8 cellular contexts compared by ENCODE assay signal in the genomic region with DNA sequence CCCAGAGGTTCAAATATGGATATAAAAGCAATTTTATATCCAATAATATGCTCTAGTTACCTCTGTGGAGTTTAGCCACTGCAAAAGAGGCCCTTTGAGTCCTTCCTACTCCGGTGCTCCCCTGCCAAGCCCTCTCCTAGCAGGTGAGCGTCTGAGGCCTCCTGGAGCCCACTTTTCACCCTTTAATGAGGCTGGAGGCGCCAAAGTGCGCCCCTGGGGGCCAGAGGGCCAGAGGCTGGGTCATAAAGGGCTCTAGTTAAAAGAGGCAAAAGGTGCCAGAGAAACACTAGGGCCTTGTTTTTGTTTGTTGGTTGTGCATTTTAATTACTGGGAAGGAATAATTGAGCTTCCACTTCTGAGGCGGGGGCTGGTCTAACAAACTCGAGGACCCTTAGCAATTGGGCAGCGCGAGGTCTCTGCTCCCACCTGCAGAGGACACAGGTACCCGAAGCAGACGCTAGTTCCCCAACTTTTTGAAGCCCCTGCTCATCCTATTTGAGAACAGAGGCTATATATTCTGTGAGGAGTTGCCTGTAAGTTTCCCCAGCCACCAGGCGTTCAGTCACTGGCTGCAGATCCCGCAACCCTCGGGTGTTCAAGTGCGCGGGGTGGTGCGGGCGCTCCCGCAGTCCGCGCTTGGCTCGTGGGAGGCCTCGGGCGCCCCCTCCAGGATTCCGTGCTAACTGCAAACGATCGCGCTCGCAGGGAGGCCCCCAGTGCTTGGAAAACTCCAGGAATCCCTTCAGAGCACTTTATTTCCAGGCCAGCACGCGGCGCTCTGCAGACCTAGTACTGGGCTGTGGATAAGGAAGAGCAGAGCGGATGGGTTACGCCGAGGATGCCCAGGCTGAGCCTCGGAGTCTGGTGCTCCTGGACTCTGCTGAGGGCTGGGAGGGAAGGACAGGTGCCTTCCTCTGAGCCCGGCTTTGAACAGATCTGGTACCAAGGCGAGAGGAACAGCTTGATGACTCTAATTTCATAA. TPM values are rescaled to one million over a fixed set of nuclear protein-coding genes. Genes with fewer than 3 reads are reported as not detected.
A peak's percentile ranks its signal among the peaks of the same experiment; 100 is the strongest.
DNase-seq lines count a peak whose midpoint lies in the region; ATAC-seq and TF ChIP-seq lines count a peak whose summit lies in the region.

No MANE protein-coding gene starts in this region.

- H3K4me3 ChIP-seq in HUES64 (ENCODE audit: low read length) = peak overlapping the region; percentile 26
- H3K4me3 ChIP-seq in SU-DHL-6 (ENCODE audit: insufficient read depth, low read length, poor library complexity, severe bottlenecking) = no peak overlapping the region

- H3K4me1 ChIP-seq in HUES64 (ENCODE audit: insufficient read depth, low read length) = peaks cover 15% of the 10 kb centered on the region

- H3K9me3 Mint-ChIP-seq in dendritic cell treated with granulocyte-macrophage colony-stimulating factor and Interleukin-4, amounts not matched to agents 40 ng/mL and 50 ng/mL, for 4 days = peaks cover 8% of the 10 kb centered on the region

- H3K27me3 ChIP-seq in HUES64 (ENCODE audit: insufficient read depth, low read length) (peaks cover 53% of the 10 kb centered on the region), SU-DHL-6 (ENCODE audit: low read length) (no peaks in the 10 kb centered on the region)

- H3K36me3 Mint-ChIP-seq in dendritic cell treated with granulocyte-macrophage colony-stimulating factor and Interleukin-4, amounts not matched to agents 40 ng/mL and 50 ng/mL, for 4 days (ENCODE audit: low read depth) = no peaks in the 10 kb centered on the region

- intact Hi-C loops in dendritic cell treated with granulocyte-macrophage colony-stimulating factor and Interleukin-4, amounts not matched to agents 40 ng/mL and 50 ng/mL, for 4 days (cut with micrococcal nuclease) = loop anchor here (1.0 to 5.0 kb wide), 2 partner anchors 58 to 111 kb away; no protein-coding TSS in a partner anchor

- H3F3A ChIP-seq in SU-DHL-6 (ENCODE audit: insufficient read depth) = no peaks in the 10 kb centered on the region

- WGBS in HUES64 = 21% methylated on average over 37 of the region's 37 CpGs

- ATAC-seq in GM21786 (IDR thresholded peaks at IDR 0.05; ENCODE audit: unreplicated experiment) = peak; percentile 93

- DNase-seq in GM10266 (ENCODE audit: extremely low spot score) = peak; percentile 61
- peak; percentile 95 for DNase-seq in left kidney (ENCODE audit: low read depth, low spot score)
- DNase-seq in stimulated activated CD4-positive, alpha-beta T cell treated with anti-CD3 and anti-CD28 coated beads, Interleukin-4, amount 100 ng/mL, for 24 hours = peak; percentile 19
- DNase-seq in COR-L47 (lab: John Stamatoyannopoulos, UW) = no peak

- H3K27ac ChIP-seq in HUES64 (ENCODE audit: low read depth, low read length) = no peak overlapping the region
- H3K27ac ChIP-seq in SU-DHL-6 (ENCODE audit: low read depth, low read length) = no peak overlapping the region

- H3K4me3 Mint-ChIP-seq in dendritic cell treated with granulocyte-macrophage colony-stimulating factor and Interleukin-4, amounts not matched to agents 40 ng/mL and 50 ng/mL, for 4 days = peak overlapping the region; percentile 47

- H4K20me1 ChIP-seq in SU-DHL-6 (ENCODE audit: low read depth, low read length) = no peaks in the 10 kb centered on the region

- H3K79me2 ChIP-seq in SU-DHL-6 (ENCODE audit: insufficient read depth, low read length) = no peaks in the 10 kb centered on the region

- H2AFZ ChIP-seq in SU-DHL-6 (ENCODE audit: low read depth, low read length, severe bottlenecking) = no peak overlapping the region

- H3K36me3 ChIP-seq in HUES64 (ENCODE audit: insufficient read depth, low read length) (no peaks in the 10 kb centered on the region), SU-DHL-6 (ENCODE audit: low read length) (no peaks in the 10 kb centered on the region)

- H3K9me3 ChIP-seq in HUES64 (ENCODE audit: insufficient read depth, low read depth, low read length) (no peaks in the 10 kb centered on the region), SU-DHL-6 (ENCODE audit: insufficient read depth, low read length) (no peaks in the 10 kb centered on the region)

- H3K9me2 ChIP-seq in SU-DHL-6 (replicated peaks; ENCODE audit: insufficient read depth, low read length) = no peaks in the 10 kb centered on the region

- H3K4me1 Mint-ChIP-seq in dendritic cell treated with granulocyte-macrophage colony-stimulating factor and Interleukin-4, amounts not matched to agents 40 ng/mL and 50 ng/mL, for 4 days (ENCODE audit: low read depth) = peaks cover 11% of the 10 kb centered on the region

- peak; percentile 88 for TF ChIP-seq CTCF in GM10266 (IDR thresholded peaks at IDR 0.05; ENCODE audit: control insufficient read depth, insufficient read depth, low read depth, missing control alignments)
- TF ChIP-seq CTCF in SU-DHL-6 (IDR thresholded peaks at IDR 0.05; ENCODE audit: insufficient read depth, low read length, poor library complexity, severe bottlenecking) = peak; percentile 60

- no peak overlapping the region for H3K27ac Mint-ChIP-seq in dendritic cell treated with granulocyte-macrophage colony-stimulating factor and Interleukin-4, amounts not matched to agents 40 ng/mL and 50 ng/mL, for 4 days

- H3K27me3 Mint-ChIP-seq in dendritic cell treated with granulocyte-macrophage colony-stimulating factor and Interleukin-4, amounts not matched to agents 40 ng/mL and 50 ng/mL, for 4 days = peaks cover 20% of the 10 kb centered on the region

- H3K9ac ChIP-seq in HUES64 (ENCODE audit: low read depth, low read length) (no peak overlapping the region), SU-DHL-6 (ENCODE audit: low read length) (no peak overlapping the region)

- H3K4me2 ChIP-seq in SU-DHL-6 (ENCODE audit: low read depth, low read length, poor library complexity, severe bottlenecking) = no peak overlapping the region

RNA-seq across cellular contexts. Expression of gene MSGN1, which starts 14.1 kb away (rescaled TPM):
- 1.0 TPM for polyA plus RNA-seq in HUES64 (2013, experiment 1 of 2)
- polyA plus RNA-seq in HUES64 (2013, experiment 2 of 2) = not detected

RNA-seq across cellular contexts. Expression of gene KCNS3, which starts 48.1 kb away (rescaled TPM):
- 10.2 TPM for polyA plus RNA-seq in HUES64 (2013, experiment 1 of 2)
- polyA plus RNA-seq in HUES64 (2013, experiment 2 of 2) = 11.4 TPM
